In the genomic region with DNA sequence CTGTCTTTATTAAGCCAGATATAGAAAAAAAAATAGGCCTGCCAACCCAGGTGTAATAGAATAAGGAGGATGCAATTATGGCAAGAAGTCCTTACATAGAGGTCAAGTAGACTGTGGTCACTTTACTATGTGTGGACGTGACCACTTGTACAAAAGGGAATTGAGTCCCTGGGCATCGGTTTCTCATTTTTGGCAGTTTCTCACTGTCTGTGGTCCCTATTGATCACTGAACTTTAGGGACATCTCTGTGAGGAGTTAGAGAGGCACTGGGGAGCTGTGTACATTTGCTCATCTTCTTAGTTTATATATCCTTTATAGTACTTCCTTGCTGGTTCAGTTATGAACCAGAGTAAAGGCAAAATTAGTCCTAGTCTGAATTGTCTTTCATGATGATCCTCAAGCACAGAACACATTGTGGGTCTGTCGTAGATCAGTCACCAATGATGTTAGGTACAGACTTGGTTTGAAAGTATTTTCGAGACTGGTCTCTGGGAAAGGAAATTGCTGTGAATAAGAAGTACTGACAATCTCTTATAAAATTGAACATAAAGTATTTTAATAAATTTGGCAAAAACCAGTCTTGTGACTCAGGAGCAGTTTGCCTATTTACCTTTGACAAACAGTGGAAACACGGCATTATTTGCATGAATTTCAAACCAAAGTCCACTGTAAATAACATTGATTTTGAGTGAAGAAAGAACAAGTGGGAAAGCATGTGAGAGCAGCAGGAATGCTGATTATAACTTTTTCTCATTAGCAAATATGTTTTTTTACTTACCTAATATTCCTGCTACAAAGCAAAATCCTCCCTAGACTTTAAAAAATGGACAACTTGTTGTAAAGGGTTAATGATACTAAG, we compare ENCODE assay signal across 30 cellular contexts.
"Had no signal": no experiment of that assay in that cellular context is flagged by ENCODE, and none has a peak within 500 bp of the region (broad histone marks: within the 10 kb centered on the region; RNA-seq: fewer than 3 reads in every experiment).

No MANE protein-coding gene starts in this region.

- FAIRE-seq: colon had no signal

- H3K4me1 ChIP-seq: adrenal gland, foreskin keratinocyte, gastrocnemius medialis had no signal

- H3K36me3 ChIP-seq: adrenal gland, esophagus muscularis mucosa, gastrocnemius medialis had no signal

- H3K9me3 ChIP-seq: adrenal gland, body of pancreas, esophagus muscularis mucosa, gastrocnemius medialis had no signal

- DNase-seq: activated CD4-positive, alpha-beta memory T cell treated with anti-CD3 and anti-CD28 coated beads for 36 hours; activated CD4-positive, alpha-beta T cell treated with anti-CD3 and anti-CD28 coated beads for 36 hours; activated CD4-positive, alpha-beta T cell treated with anti-CD3 and anti-CD28 coated beads, Interleukin-2, amount 10 ng/mL, durations not matched to agents 24 days and 14 days; activated CD4-positive, CD25-positive, alpha-beta regulatory T cell; activated CD4-positive, CD25-positive, alpha-beta regulatory T cell treated with anti-CD3 and anti-CD28 coated beads, Interleukin-2, amount 50 U/mL, for 72 hours; activated CD8-positive, alpha-beta memory T cell treated with anti-CD3 and anti-CD28 coated beads, Interleukin-2, amount 10 ng/mL, durations not matched to agents 7 days and 5 days; activated CD8-positive, alpha-beta memory T cell treated with anti-CD3 and anti-CD28 coated beads, Interleukin-2, amount 50 U/mL, for 4 hours; activated CD8-positive, alpha-beta T cell treated with anti-CD3 and anti-CD28 coated beads, Interleukin-2, amount 10 ng/mL, durations not matched to agents 7 days and 5 days; activated effector memory CD4-positive, alpha-beta T cell treated with anti-CD3 and anti-CD28 coated beads, Interleukin-2, amount 50 U/mL, for 16 hours; activated naive CD4-positive, alpha-beta T cell treated with anti-CD3 and anti-CD28 coated beads for 36 hours; activated naive CD8-positive, alpha-beta T cell treated with anti-CD3 and anti-CD28 coated beads for 36 hours; activated naive CD8-positive, alpha-beta T cell treated with anti-CD3 and anti-CD28 coated beads, Interleukin-2, amount 50 U/mL, for 24 hours; activated T-cell treated with anti-CD3 and anti-CD28 coated beads, Interleukin-2, amount 50 U/mL, for 1 hour; activated T-cell treated with anti-CD3 and anti-CD28 coated beads, Interleukin-2, amount 50 U/mL, for 48 hours; adrenal gland; amygdala; aorta; body of pancreas; caudate nucleus; cortex of kidney; dermis blood vessel endothelial cell; effector CD4-positive, alpha-beta T cell; effector memory CD8-positive, alpha-beta T cell; erythroblast; foreskin keratinocyte; gastrocnemius medialis; glutamatergic neuron; T-helper 2 cell had no signal

- H3K4me3 ChIP-seq: adrenal gland, body of pancreas, esophagus muscularis mucosa, gastrocnemius medialis had no signal

- ATAC-seq: activated CD4-positive, alpha-beta T cell treated with anti-CD3 and anti-CD28 coated beads for 36 hours; activated CD8-positive, alpha-beta memory T cell treated with anti-CD3 and anti-CD28 coated beads, Interleukin-2, amount 10 ng/mL, durations not matched to agents 7 days and 5 days; activated CD8-positive, alpha-beta T cell treated with anti-CD3 and anti-CD28 coated beads, Interleukin-2, amount 10 ng/mL, durations not matched to agents 7 days and 5 days; activated naive CD8-positive, alpha-beta T cell treated with anti-CD3 and anti-CD28 coated beads, Interleukin-2, amount 50 U/mL, for 24 hours; body of pancreas; effector memory CD8-positive, alpha-beta T cell; foreskin keratinocyte; gastrocnemius medialis had no signal

- H3K27ac ChIP-seq: adrenal gland, body of pancreas, esophagus muscularis mucosa, foreskin keratinocyte, gastrocnemius medialis had no signal

- H3K27me3 ChIP-seq: adrenal gland, body of pancreas, esophagus muscularis mucosa, foreskin keratinocyte, gastrocnemius medialis had no signal
